ENCODE assay signal across 18 cellular contexts in the genomic region with DNA sequence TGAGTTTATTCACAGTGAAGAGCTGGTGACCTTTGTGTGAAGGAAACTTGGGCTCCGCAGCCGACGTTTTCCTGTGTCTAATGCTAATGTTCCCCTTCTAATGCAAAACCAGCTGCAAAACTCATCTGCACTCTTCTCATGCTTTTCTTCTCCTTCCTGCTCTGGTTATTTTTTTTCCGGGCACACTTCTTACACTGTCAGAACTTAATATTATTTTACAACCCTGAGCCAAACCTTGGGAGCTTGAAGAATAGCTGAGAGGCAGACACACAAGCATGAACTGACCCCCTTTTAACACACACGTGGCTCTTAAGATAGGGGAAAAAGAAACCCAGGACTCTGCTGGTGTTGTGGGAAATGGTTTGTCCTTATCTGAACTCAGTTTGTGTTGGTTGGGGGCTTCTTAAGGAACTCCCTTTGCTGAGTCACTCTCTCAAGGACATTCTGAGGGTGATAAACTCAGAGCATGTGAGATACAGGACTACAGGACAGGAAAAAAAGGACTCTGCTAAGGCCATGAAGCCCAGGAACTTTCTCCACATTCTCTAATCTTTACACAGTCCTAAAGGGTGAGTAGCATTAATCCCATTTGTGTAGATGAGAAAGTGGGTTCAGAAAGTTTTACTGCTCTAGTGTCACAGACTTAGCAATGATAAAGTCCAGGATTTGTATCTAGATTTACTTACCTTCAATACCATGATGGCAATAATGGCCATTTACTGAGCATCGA.
DNase-seq lines count a peak whose midpoint lies in the region; ATAC-seq and TF ChIP-seq lines count a peak whose summit lies in the region.
"Had no signal": no experiment of that assay in that cellular context is flagged by ENCODE, and none has a peak within 500 bp of the region (broad histone marks: within the 10 kb centered on the region; RNA-seq: fewer than 3 reads in every experiment).

No MANE protein-coding gene starts in this region.

- no peak overlapping the region for H3K4me3 ChIP-seq in CD8-positive, alpha-beta memory T cell (ENCODE audit: low read length)
- H3K4me3 ChIP-seq in choroid plexus epithelial cell (ENCODE audit: low read depth, low read length): no peak overlapping the region
- no peak overlapping the region for H3K4me3 ChIP-seq in OCI-LY7 (ENCODE audit: low read depth, low read length, poor library complexity, severe bottlenecking)
- H3K4me3 ChIP-seq: SJCRH30 had no signal

- H3K27me3 ChIP-seq in CD8-positive, alpha-beta memory T cell (ENCODE audit: insufficient read depth, low read length, poor library complexity, severe bottlenecking): no peaks in the 10 kb centered on the region
- H3K27me3 ChIP-seq: SJCRH30 had no signal

- intact Hi-C loops in OCI-LY7 (cut with micrococcal nuclease; ENCODE audit: unreplicated experiment): no loop called here

- POLR2A ChIA-PET in CD8-positive, alpha-beta memory T cell (lab: Charles Lee): no interaction called here
- POLR2A ChIA-PET in OCI-LY7 (lab: Charles Lee): interaction anchor here (1.2 kb wide), 1 partner anchor 9 kb away, joined by 3 read pairs; no protein-coding TSS in a partner anchor

- BruUV-seq in OCI-LY7 (replicated peaks; lab: Mats Ljungman, UMichigan): no TSS peak

- H3K27me3 Mint-ChIP-seq in CD8-positive, alpha-beta memory T cell: peaks cover 9 to 10% of the 10 kb centered on the region in 2 donors
- H3K27me3 Mint-ChIP-seq in nephron (ENCODE audit: low read depth): no peaks in the 10 kb centered on the region
- H3K27me3 Mint-ChIP-seq in activated T-cell treated with anti-CD3 and anti-CD28 coated beads, Interleukin-2, amount 50 U/mL, for 72 hours (ENCODE audit: low read depth): peaks cover 12% of the 10 kb centered on the region

- H3K4me2 ChIP-seq in OCI-LY7 (ENCODE audit: low read length): no peak overlapping the region

- no peaks in the 10 kb centered on the region for H3K9me2 ChIP-seq in OCI-LY7 (ENCODE audit: insufficient read depth, low read length)

- TF ChIP-seq CTCF in choroid plexus epithelial cell (conservative IDR thresholded peaks at IDR 0.05; ENCODE audit: low read depth, low read length): no peak
- TF ChIP-seq CTCF in nephron (IDR thresholded peaks at IDR 0.05; ENCODE audit: unreplicated experiment in 3 of 3): no peak
- TF ChIP-seq CTCF in OCI-LY7 (conservative IDR thresholded peaks at IDR 0.05; ENCODE audit: low read length): no peak

- H3K36me3 Mint-ChIP-seq in CD8-positive, alpha-beta memory T cell: peaks cover 0 to 6% (median 0%) of the 10 kb centered on the region in 3 donors
- H3K36me3 Mint-ChIP-seq in nephron (ENCODE audit: low read depth): no peaks in the 10 kb centered on the region
- H3K36me3 Mint-ChIP-seq in activated T-cell treated with anti-CD3 and anti-CD28 coated beads, Interleukin-2, amount 50 U/mL, for 72 hours (ENCODE audit: insufficient read depth in 2 of 2): no peaks in the 10 kb centered on the region
- H3K36me3 Mint-ChIP-seq: stimulated activated effector memory CD8-positive, alpha-beta T cell treated with anti-CD3 and anti-CD28 coated beads, Interleukin-12 subunit alpha, Interleukin-12 subunit beta, amount 100 ng/mL, for 72 hours had no signal

- H3K9me3 Mint-ChIP-seq in CD8-positive, alpha-beta memory T cell: peaks cover 0 to 2% (median 0%) of the 10 kb centered on the region in 5 donors
- no peaks in the 10 kb centered on the region for H3K9me3 Mint-ChIP-seq in nephron
- H3K9me3 Mint-ChIP-seq in activated T-cell treated with anti-CD3 and anti-CD28 coated beads, Interleukin-2, amount 50 U/mL, for 72 hours: no peaks in the 10 kb centered on the region
- H3K9me3 Mint-ChIP-seq: stimulated activated effector memory CD8-positive, alpha-beta T cell treated with anti-CD3 and anti-CD28 coated beads, Interleukin-12 subunit alpha, Interleukin-12 subunit beta, amount 100 ng/mL, for 72 hours had no signal

- no peaks in the 10 kb centered on the region for H4K20me1 ChIP-seq in OCI-LY7 (ENCODE audit: insufficient read depth, low read length)

- no peaks in the 10 kb centered on the region for H3K79me2 ChIP-seq in OCI-LY7 (ENCODE audit: insufficient read depth, low read depth, low read length)

- H3K27ac Mint-ChIP-seq in CD8-positive, alpha-beta memory T cell: no peak overlapping the region
- peak overlapping the region in 2 of 3 experiments; percentile 19 to 65 for H3K27ac Mint-ChIP-seq in nephron
- H3K27ac Mint-ChIP-seq in activated T-cell treated with anti-CD3 and anti-CD28 coated beads, Interleukin-2, amount 50 U/mL, for 72 hours: no peak overlapping the region
- H3K27ac Mint-ChIP-seq: nephron progenitor cell; stimulated activated effector memory CD8-positive, alpha-beta T cell treated with anti-CD3 and anti-CD28 coated beads, Interleukin-12 subunit alpha, Interleukin-12 subunit beta, amount 100 ng/mL, for 72 hours had no signal

- peak overlapping the region; percentile 71 for H3K27ac ChIP-seq in CD8-positive, alpha-beta memory T cell (ENCODE audit: low read depth, low read length)
- no peak overlapping the region for H3K27ac ChIP-seq in OCI-LY7 (ENCODE audit: low read depth, low read length, poor library complexity, severe bottlenecking)
- H3K27ac ChIP-seq: SJCRH30 had no signal

- no peaks in the 10 kb centered on the region for H3K4me1 ChIP-seq in CD8-positive, alpha-beta memory T cell (ENCODE audit: insufficient read depth, low read length)
- no peaks in the 10 kb centered on the region for H3K4me1 ChIP-seq in OCI-LY7 (ENCODE audit: insufficient read depth, low read length, poor library complexity, severe bottlenecking)
- H3K4me1 ChIP-seq: SJCRH30 had no signal

- DNase-seq in CD8-positive, alpha-beta memory T cell: no peak
- DNase-seq in NCI-H2227 treated with DMSO at 0.1 percent for 48 hours (lab: John Stamatoyannopoulos, UW) (peak; percentile 17), choroid plexus epithelial cell (ENCODE audit: low read depth) (peak; percentile 34), OCI-LY7 (ENCODE audit: low spot score) (no peak)
- no peak for DNase-seq in activated T-cell treated with anti-CD3 and anti-CD28 coated beads, Interleukin-2, amount 50 U/mL, for 72 hours
- DNase-seq: amygdala; effector memory CD4-positive, alpha-beta T cell; IMR-90; NCI-H187 treated with DMSO at 0.1 percent for 48 hours; NCI-H510A treated with DMSO at 0.1 percent for 48 hours; nephron progenitor cell; SJCRH30; T-helper 2 cell; trophoblast cell had no signal

- no peak overlapping the region for H3K4me3 Mint-ChIP-seq in CD8-positive, alpha-beta memory T cell
- H3K4me3 Mint-ChIP-seq in nephron: no peak overlapping the region
- H3K4me3 Mint-ChIP-seq in activated T-cell treated with anti-CD3 and anti-CD28 coated beads, Interleukin-2, amount 50 U/mL, for 72 hours: no peak overlapping the region
- H3K4me3 Mint-ChIP-seq: nephron progenitor cell; stimulated activated effector memory CD8-positive, alpha-beta T cell treated with anti-CD3 and anti-CD28 coated beads, Interleukin-12 subunit alpha, Interleukin-12 subunit beta, amount 100 ng/mL, for 72 hours had no signal

- H2AFZ ChIP-seq in OCI-LY7 (ENCODE audit: low read length): no peak overlapping the region

- no peaks in the 10 kb centered on the region for H3K36me3 ChIP-seq in CD8-positive, alpha-beta memory T cell (ENCODE audit: insufficient read depth, low read length)
- no peaks in the 10 kb centered on the region for H3K36me3 ChIP-seq in OCI-LY7 (ENCODE audit: insufficient read depth, low read length)
- H3K36me3 ChIP-seq: SJCRH30 had no signal

- H3K4me1 Mint-ChIP-seq in CD8-positive, alpha-beta memory T cell: no peaks in the 10 kb centered on the region
- H3K4me1 Mint-ChIP-seq in nephron: peaks cover 9% of the 10 kb centered on the region
- H3K4me1 Mint-ChIP-seq in activated T-cell treated with anti-CD3 and anti-CD28 coated beads, Interleukin-2, amount 50 U/mL, for 72 hours (ENCODE audit: low read depth): peaks cover 5% of the 10 kb centered on the region
- H3K4me1 Mint-ChIP-seq: stimulated activated effector memory CD8-positive, alpha-beta T cell treated with anti-CD3 and anti-CD28 coated beads, Interleukin-12 subunit alpha, Interleukin-12 subunit beta, amount 100 ng/mL, for 72 hours had no signal

- no peaks in the 10 kb centered on the region for H3K9me3 ChIP-seq in CD8-positive, alpha-beta memory T cell (ENCODE audit: low read length)
- H3K9me3 ChIP-seq in OCI-LY7 (ENCODE audit: low read length): no peaks in the 10 kb centered on the region
- H3K9me3 ChIP-seq: SJCRH30 had no signal

- ATAC-seq in activated T-cell treated with anti-CD3 and anti-CD28 coated beads, Interleukin-2, amount 50 U/mL, for 72 hours (replicated peaks in 1 of 2): no peak
- no peak for ATAC-seq in HG03457 (IDR thresholded peaks at IDR 0.05; ENCODE audit: unreplicated experiment)
- no peak for ATAC-seq in HG03159 (IDR thresholded peaks at IDR 0.05; ENCODE audit: unreplicated experiment)
- ATAC-seq: stimulated activated effector memory CD8-positive, alpha-beta T cell treated with anti-CD3 and anti-CD28 coated beads, Interleukin-12 subunit alpha, Interleukin-12 subunit beta, amount 100 ng/mL, for 72 hours had no signal

- CTCF ChIA-PET in CD8-positive, alpha-beta memory T cell (lab: Charles Lee): no interaction called here
- CTCF ChIA-PET in OCI-LY7 (lab: Charles Lee; ENCODE audit: unreplicated experiment): no interaction called here

Comparison
In these comparisons a context has a peak if more than half of its experiments do, and no peak if none do; other contexts are left out.
1. DNase-seq: peak in NCI-H2227 treated with DMSO at 0.1 percent for 48 hours (single experiment) and choroid plexus epithelial cell (single experiment); none in CD8-positive, alpha-beta memory T cell (0 of 5), activated T-cell treated with anti-CD3 and anti-CD28 coated beads, Interleukin-2, amount 50 U/mL, for 72 hours (0 of 2) and OCI-LY7 (single experiment).
2. H3K27ac Mint-ChIP-seq: peak in nephron (2 of 3); none in CD8-positive, alpha-beta memory T cell (0 of 8) and activated T-cell treated with anti-CD3 and anti-CD28 coated beads, Interleukin-2, amount 50 U/mL, for 72 hours (single experiment).